Comparison of ENCODE assay signal across 10 cellular contexts in genomic region chr7:133053321-133053891, GRCh38. TPM values are rescaled to one million over a fixed set of nuclear protein-coding genes. Genes with fewer than 3 reads are reported as not detected.
DNase-seq lines count a peak whose midpoint lies in the region; ATAC-seq and TF ChIP-seq lines count a peak whose summit lies in the region.
"Had no signal": no experiment of that assay in that cellular context is flagged by ENCODE, and none has a peak within 500 bp of the region (broad histone marks: within the 10 kb centered on the region; RNA-seq: fewer than 3 reads in every experiment).

No MANE protein-coding gene starts in this region.

- no peak for TF ChIP-seq POLR2A in breast epithelium (IDR thresholded peaks at IDR 0.05)

- peak overlapping the region; percentile 27 to 71 for H3K27ac ChIP-seq in breast epithelium

- peaks cover 35% of the 10 kb centered on the region for H3K4me1 Mint-ChIP-seq in nephron progenitor cell

- H3K27ac Mint-ChIP-seq in nephron progenitor cell, result peak overlapping the region; percentile 63
- H3K27ac Mint-ChIP-seq: natural killer cell treated with Interleukin-12 subunit alpha and Interleukin-12 subunit beta and Interleukin-15 and Interleukin-18, amount 100 ng/mL, for 72 hours; T-helper 17 cell had no signal

- DNase-seq in Daoy (ENCODE audit: low read depth), result peak; percentile 95
- DNase-seq in breast epithelium (ENCODE audit: low spot score in 2 of 2), result no peak
- no peak for DNase-seq in nephron progenitor cell
- DNase-seq in NCI-H2196 treated with DMSO at 0.1 percent for 48 hours (lab: John Stamatoyannopoulos, UW; ENCODE audit: unreplicated experiment), result no peak
- no peak for DNase-seq in HT-29 (ENCODE audit: low spot score)
- DNase-seq: T-helper 17 cell had no signal

- peaks cover 0 to 4% of the 10 kb centered on the region in 2 donors for H3K4me1 ChIP-seq in breast epithelium

- H3K36me3 ChIP-seq in breast epithelium, result no peaks in the 10 kb centered on the region

- no peak overlapping the region for H3K4me3 Mint-ChIP-seq in nephron progenitor cell
- H3K4me3 Mint-ChIP-seq: natural killer cell treated with Interleukin-12 subunit alpha and Interleukin-12 subunit beta and Interleukin-15 and Interleukin-18, amount 100 ng/mL, for 72 hours; T-helper 17 cell had no signal

- H3K27me3 ChIP-seq in breast epithelium, result no peaks in the 10 kb centered on the region

- H3K9me3 ChIP-seq in breast epithelium, result no peaks in the 10 kb centered on the region

- TF ChIP-seq CTCF in breast epithelium (IDR thresholded peaks at IDR 0.05), result no peak
- no peak for TF ChIP-seq CTCF in nephron progenitor cell (IDR thresholded peaks at IDR 0.05)

- H3K9me3 Mint-ChIP-seq in nephron progenitor cell, result no peaks in the 10 kb centered on the region
- H3K9me3 Mint-ChIP-seq: natural killer cell treated with Interleukin-12 subunit alpha and Interleukin-12 subunit beta and Interleukin-15 and Interleukin-18, amount 100 ng/mL, for 72 hours had no signal

- peaks cover 6% of the 10 kb centered on the region for H3K36me3 Mint-ChIP-seq in nephron progenitor cell (ENCODE audit: low read depth)
- H3K36me3 Mint-ChIP-seq: natural killer cell treated with Interleukin-12 subunit alpha and Interleukin-12 subunit beta and Interleukin-15 and Interleukin-18, amount 100 ng/mL, for 72 hours had no signal

- H3K4me3 ChIP-seq in breast epithelium, result no peak overlapping the region

- intact Hi-C loops in breast epithelium (cut with DNase I; ENCODE audit: low total_unique reads), result no loop called here

- ATAC-seq in HG03060 (IDR thresholded peaks at IDR 0.05; ENCODE audit: low read depth, unreplicated experiment), result peak; percentile 38
- ATAC-seq in HG03025 (IDR thresholded peaks at IDR 0.05; ENCODE audit: low FRiP score, unreplicated experiment), result no peak
- no peak for ATAC-seq in GM19324 (IDR thresholded peaks at IDR 0.05; ENCODE audit: low FRiP score, unreplicated experiment)
- ATAC-seq: T-helper 17 cell had no signal

- no peaks in the 10 kb centered on the region for H3K27me3 Mint-ChIP-seq in nephron progenitor cell (ENCODE audit: low read depth, poor library complexity)
- H3K27me3 Mint-ChIP-seq: natural killer cell treated with Interleukin-12 subunit alpha and Interleukin-12 subunit beta and Interleukin-15 and Interleukin-18, amount 100 ng/mL, for 72 hours; T-helper 17 cell had no signal

RNA-seq across cellular contexts. Expression of gene CHCHD3, which starts 28.5 kb away (rescaled TPM):
- total RNA-seq in Daoy (2014; rRNA removed; shearing (Covaris generic)), result 280 and 341 TPM in 2 replicates
- total RNA-seq in breast epithelium, result 10 to 100 TPM; 52.1 to 59.4 (median 53.1) TPM
- 130 and 151 TPM in 2 replicates for total RNA-seq in HT-29 (2014; rRNA removed; shearing (Covaris generic))
